Comparison of ENCODE assay signal across 7 cellular contexts in the genomic region with DNA sequence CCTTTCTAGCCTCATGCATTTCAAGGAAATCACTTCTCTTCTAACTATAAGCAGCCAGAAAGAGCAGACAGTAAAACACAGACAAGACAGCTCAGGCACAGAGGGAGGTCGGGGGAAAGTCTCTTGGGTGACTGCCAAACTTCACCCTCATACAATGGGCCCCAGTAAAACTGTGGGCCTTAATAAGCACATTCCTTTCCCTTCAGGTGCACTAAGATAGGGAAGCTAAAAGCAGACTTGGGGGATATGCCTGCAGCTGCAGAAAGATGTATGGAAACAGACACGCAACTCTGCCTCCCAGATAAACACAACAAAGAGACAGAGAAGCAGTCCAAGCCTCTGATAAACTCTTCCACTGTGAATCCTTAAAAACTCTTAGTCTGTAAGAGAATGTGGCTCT. TPM values are rescaled to one million over a fixed set of nuclear protein-coding genes. Genes with fewer than 3 reads are reported as not detected.
DNase-seq lines count a peak whose midpoint lies in the region; ATAC-seq, FAIRE-seq and TF ChIP-seq lines count a peak whose summit lies in the region.
"Not testable (repeated sequence)": the region's sequence is repeated elsewhere in the genome, so short reads cannot be mapped to it uniquely, and the experiment has no call there.

No MANE protein-coding gene starts in this region.

- WGBS in GM12878 (ENCODE audit: insufficient coverage, insufficient replicate concordance, low lambda C conversion rate, missing lambda C conversion rate), result 21% methylated on average over 2 of the region's 2 CpGs
- WGBS in heart left ventricle, 4 donors, result 48 to 61% (median 57%) methylated on average over 2 of the region's 2 CpGs
- WGBS in HepG2 (ENCODE audit: low lambda C conversion rate), result 5% methylated on average over 2 of the region's 2 CpGs

- not testable (repeated sequence) for H3F3A ChIP-seq in PC-3 (ENCODE audit: low read length, unreplicated experiment)

- not testable (repeated sequence) for H3K27me3 Mint-ChIP-seq in stimulated activated memory B cell treated with anti-CD40 and anti-IgM and Interleukin-4, amounts not matched to agents 10 μg/mL and 1 μg/mL and 100 μg/mL, for 72 hours

- not testable (repeated sequence) for H3K9ac ChIP-seq in BLaER1 treated with 17β-estradiol and CSF1 and Interleukin-3, amounts not matched to agents 10 nM and 100 nM; GM12878 (ENCODE audit: control insufficient read depth, insufficient read depth, low read length)
- peak overlapping the region; percentile 46; the same call in 1 of the 2 replicates for H3K9ac ChIP-seq in PC-3 (ENCODE audit: low read length)
- peak overlapping the region; percentile 47; the same call in 1 of the 2 replicates for H3K9ac ChIP-seq in HepG2 (ENCODE audit: insufficient read depth, low read depth, low read length)

- H2AFZ ChIP-seq in PC-3 (ENCODE audit: low read length); HepG2 (ENCODE audit: low read length): not testable (repeated sequence)
- 0 out of 2 replicates have a peak overlapping the region, but pooled peaks have one; percentile 15 for H2AFZ ChIP-seq in GM12878 (ENCODE audit: control insufficient read depth, low read depth, low read length)

- CTCF ChIA-PET in PC-3 (lab: Charles Lee); HepG2 (lab: Yijun Ruan, JAX; ENCODE audit: low intra/inter-chr PET ratio, low total read pairs): not testable (repeated sequence)
- CTCF ChIA-PET in GM12878 (lab: Yijun Ruan, JAX), result interaction anchor here (0.6 to 7.5 kb wide), 15 partner anchors 9 to 443 kb away, joined by 3 to 84 read pairs (median 5); a partner anchor contains a TSS

- not testable (repeated sequence) for ATAC-seq in PC-3; heart left ventricle; HepG2; stimulated activated memory B cell treated with anti-CD40 and anti-IgM and Interleukin-4, amounts not matched to agents 10 μg/mL and 1 μg/mL and 100 μg/mL, for 72 hours
- peak; percentile 7 for ATAC-seq in GM12878

- H3K4me1 ChIP-seq in BLaER1 treated with 17β-estradiol and CSF1 and Interleukin-3, amounts not matched to agents 10 nM and 100 nM, result peaks cover 4 to 29% (median 15%) of the 10 kb centered on the region in 10 experiments; a peak in 18 of 20 replicates
- H3K4me1 ChIP-seq in PC-3 (ENCODE audit: insufficient read depth, low read length), result peaks cover 21% of the 10 kb centered on the region; the same call in 1 of the 2 replicates
- not testable (repeated sequence) for H3K4me1 ChIP-seq in GM12878 (ENCODE audit: control insufficient read depth, insufficient read depth, low read length)
- peaks cover 0 to 42% (median 21%) of the 10 kb centered on the region in 12 donors for H3K4me1 ChIP-seq in heart left ventricle
- H3K4me1 ChIP-seq in HepG2 (ENCODE audit: insufficient read depth, low read length), result peaks cover 67% of the 10 kb centered on the region
- peaks cover 0 to 11% of the 10 kb centered on the region in 2 donors for H3K4me1 ChIP-seq in muscle layer of duodenum (ENCODE audit: control insufficient read depth in 1 of 2, insufficient read depth in 2 of 2, low read length in 2 of 2)

- not testable (repeated sequence) for BruUV-seq in PC-3 (replicated peaks; lab: Mats Ljungman, UMichigan); GM12878 (replicated peaks; lab: Mats Ljungman, UMichigan)
- BruUV-seq in HepG2 (replicated peaks; lab: Mats Ljungman, UMichigan), result TSS peak; percentile 67

- in situ Hi-C loops in GM12878 (cut with MboI); HepG2 (cut with HindIII; ENCODE audit: extremely low pct_ligation_motif_present, low pct_unique_long_range_greater_than_20kb): not testable (repeated sequence)

- not testable (repeated sequence) for H3K9me2 ChIP-seq in PC-3 (replicated peaks; ENCODE audit: low read length)

- not testable (repeated sequence) for TF ChIP-seq EP300 in GM12878 (IDR thresholded peaks at IDR 0.05; ENCODE audit: borderline replicate concordance in 1 of 2, control insufficient read depth in 1 of 2, low read depth in 2 of 2, low read length in 2 of 2); HepG2 (IDR thresholded peaks at IDR 0.05; ENCODE audit: low read depth in 2 of 2, low read length in 2 of 2); HepG2 (CRISPR knock-in tag; IDR thresholded peaks at IDR 0.05; ENCODE audit: borderline replicate concordance)

- not testable (repeated sequence) for H3K79me2 ChIP-seq in PC-3 (ENCODE audit: low read length); GM12878 (ENCODE audit: control insufficient read depth, insufficient read depth, low read length); HepG2 (ENCODE audit: insufficient read depth, low read length)

- H3K9me3 ChIP-seq in BLaER1 treated with 17β-estradiol and CSF1 and Interleukin-3, amounts not matched to agents 10 nM and 100 nM (replicated peaks in 1 of 11); PC-3 (ENCODE audit: low read length); GM12878 (replicated peaks; ENCODE audit: control insufficient read depth, insufficient read depth, low read length); heart left ventricle; HepG2 (ENCODE audit: low read length); muscle layer of duodenum (ENCODE audit: control insufficient read depth in 1 of 2, low read length in 2 of 2): not testable (repeated sequence)

- H3K36me3 Mint-ChIP-seq in stimulated activated memory B cell treated with anti-CD40 and anti-IgM and Interleukin-4, amounts not matched to agents 10 μg/mL and 1 μg/mL and 100 μg/mL, for 72 hours, result not testable (repeated sequence)

- RAD21 ChIA-PET in GM12878 (lab: Charles Lee; ENCODE audit: unreplicated experiment), result interaction anchor here (0.6 to 3.5 kb wide), 8 partner anchors 10 to 77 kb away, joined by 3 to 32 read pairs (median 17); a partner anchor contains a TSS

- not testable (repeated sequence) for TF ChIP-seq CTCF in PC-3 (conservative IDR thresholded peaks at IDR 0.05; ENCODE audit: low read depth, low read length); GM12878 (IDR thresholded peaks at IDR 0.05 in 2 of 3, conservative IDR thresholded peaks at IDR 0.05 in 1 of 3; ENCODE audit: control insufficient read depth in 2 of 3, extremely low read depth in 1 of 3, insufficient read depth in 1 of 3, low read depth in 3 of 3, low read length in 3 of 3); heart left ventricle (IDR thresholded peaks at IDR 0.05); HepG2 (CRISPR knock-in tag; IDR thresholded peaks at IDR 0.05)

- not testable (repeated sequence) for H3K4me3 Mint-ChIP-seq in stimulated activated memory B cell treated with anti-CD40 and anti-IgM and Interleukin-4, amounts not matched to agents 10 μg/mL and 1 μg/mL and 100 μg/mL, for 72 hours

- H4K20me1 ChIP-seq in BLaER1 treated with 17β-estradiol and CSF1 and Interleukin-3, amounts not matched to agents 10 nM and 100 nM; PC-3 (ENCODE audit: low read length); GM12878 (ENCODE audit: control insufficient read depth, insufficient read depth); HepG2 (ENCODE audit: insufficient read depth, low read length): not testable (repeated sequence)

- H3K4me2 ChIP-seq in BLaER1 treated with 17β-estradiol and CSF1 and Interleukin-3, amounts not matched to agents 10 nM and 100 nM, result peak overlapping the region in 10 of 11 experiments; percentile 3 to 48 (median 25); a peak in 15 of 22 replicates
- H3K4me2 ChIP-seq in PC-3 (ENCODE audit: low read length), result 0 out of 2 replicates have a peak overlapping the region, but pooled peaks have one; percentile 41
- not testable (repeated sequence) for H3K4me2 ChIP-seq in GM12878 (ENCODE audit: control insufficient read depth, insufficient read depth)
- peak overlapping the region; percentile 72 for H3K4me2 ChIP-seq in HepG2 (ENCODE audit: low read depth, low read length)

- not testable (repeated sequence) for TF ChIP-seq RAD21 in GM12878 (IDR thresholded peaks at IDR 0.05; ENCODE audit: insufficient read depth, low read depth, low read length); HepG2 (CRISPR knock-in tag; IDR thresholded peaks at IDR 0.05)

- peak overlapping the region; percentile 51 for H3K27ac Mint-ChIP-seq in stimulated activated memory B cell treated with anti-CD40 and anti-IgM and Interleukin-4, amounts not matched to agents 10 μg/mL and 1 μg/mL and 100 μg/mL, for 72 hours

- intact Hi-C loops in PC-3 (cut with micrococcal nuclease); GM12878 (cut with micrococcal nuclease; ENCODE audit: unreplicated experiment); heart left ventricle (cut with DNase I): not testable (repeated sequence)
- intact Hi-C loops in HepG2 (cut with micrococcal nuclease; ENCODE audit: unreplicated experiment), result loop anchor here (1.0 kb wide), 1 partner anchor 14 kb away; no protein-coding TSS in a partner anchor

- POLR2A ChIA-PET in PC-3 (lab: Charles Lee; ENCODE audit: unreplicated experiment), result not testable (repeated sequence)
- POLR2A ChIA-PET in GM12878 (lab: Charles Lee), result interaction anchor here (0.5 to 3.4 kb wide), 10 partner anchors 9 to 476 kb away, joined by 3 to 24 read pairs (median 10); a partner anchor contains a TSS
- POLR2A ChIA-PET in HepG2 (lab: Yijun Ruan, JAX), result interaction anchor here (0.6 to 2.7 kb wide), 9 partner anchors 9 to 97 kb away, joined by 3 to 15 read pairs (median 5); a partner anchor contains a TSS

- not testable (repeated sequence) for H3K4me3 ChIP-seq in BLaER1 treated with 17β-estradiol and CSF1 and Interleukin-3, amounts not matched to agents 10 nM and 100 nM; PC-3 (ENCODE audit: low read length); GM12878; heart left ventricle; muscle layer of duodenum (ENCODE audit: low read depth in 1 of 2, low read length in 2 of 2)
- peak overlapping the region in 1 of 3 experiments; percentile 49; a peak in 1 of 6 replicates for H3K4me3 ChIP-seq in HepG2 (replicated peaks in 1 of 3; ENCODE audit: insufficient read depth in 1 of 3, low read depth in 2 of 3, low read length in 3 of 3)

- H3K4me1 Mint-ChIP-seq in stimulated activated memory B cell treated with anti-CD40 and anti-IgM and Interleukin-4, amounts not matched to agents 10 μg/mL and 1 μg/mL and 100 μg/mL, for 72 hours, result peaks cover 11% of the 10 kb centered on the region

- not testable (repeated sequence) for FAIRE-seq in GM12878 (lab: Jason Lieb, UNC); HepG2 (lab: Jason Lieb, UNC)

- H3K27me3 ChIP-seq in BLaER1 treated with 17β-estradiol and CSF1 and Interleukin-3, amounts not matched to agents 10 nM and 100 nM; PC-3 (ENCODE audit: low read length); GM12878 (replicated peaks in 1 of 2; ENCODE audit: control insufficient read depth in 2 of 2, insufficient read depth in 2 of 2, low read length in 1 of 2); heart left ventricle; HepG2 (ENCODE audit: control insufficient read depth in 1 of 2, insufficient read depth in 2 of 2, low read length in 2 of 2); muscle layer of duodenum (ENCODE audit: low read depth, low read length): not testable (repeated sequence)

- H3K36me3 ChIP-seq in BLaER1 treated with 17β-estradiol and CSF1 and Interleukin-3, amounts not matched to agents 10 nM and 100 nM; PC-3 (ENCODE audit: low read depth, low read length); GM12878 (ENCODE audit: control insufficient read depth in 2 of 2, insufficient read depth in 2 of 2, low read length in 1 of 2); heart left ventricle; HepG2 (replicated peaks in 1 of 2; ENCODE audit: control insufficient read depth in 1 of 2, insufficient read depth in 2 of 2, low read length in 2 of 2); muscle layer of duodenum (ENCODE audit: control insufficient read depth in 1 of 2, insufficient read depth in 2 of 2, low read length in 2 of 2): not testable (repeated sequence)

- not testable (repeated sequence) for TF ChIP-seq POLR2A in GM12878 (IDR thresholded peaks at IDR 0.05; ENCODE audit: low read depth, low read length); heart left ventricle (IDR thresholded peaks at IDR 0.05); HepG2 (IDR thresholded peaks at IDR 0.05; ENCODE audit: insufficient read depth in 1 of 2, low read depth in 2 of 2, low read length in 2 of 2)

- not testable (repeated sequence) for H3K27ac ChIP-seq in BLaER1 treated with 17β-estradiol and CSF1 and Interleukin-3, amounts not matched to agents 10 nM and 100 nM; GM12878 (ENCODE audit: control insufficient read depth, insufficient read depth)
- peak overlapping the region; percentile 90 for H3K27ac ChIP-seq in PC-3 (ENCODE audit: low read length)
- H3K27ac ChIP-seq in heart left ventricle, result peak overlapping the region in 7 of 12 donors; percentile 41 to 74 (median 48)
- H3K27ac ChIP-seq in HepG2 (ENCODE audit: extremely low read length, insufficient read depth, low read length), result peak overlapping the region; percentile 72
- peak overlapping the region; percentile 25 for H3K27ac ChIP-seq in muscle layer of duodenum (ENCODE audit: low read length)

- SMC1A ChIA-PET in GM12878 (lab: Charles Lee; ENCODE audit: uncharacterized antibody, unreplicated experiment), result interaction anchor here (0.6 to 19.4 kb wide), 13 partner anchors 9 to 77 kb away, joined by 3 to 275 read pairs (median 8); a partner anchor contains a TSS

- not testable (repeated sequence) for DNase-seq in PC-3; GM12878 (ENCODE audit: low read depth, low spot score); HepG2 (ENCODE audit: low spot score)
- peak in 1 of 5 donors; percentile 4 for DNase-seq in heart left ventricle

- not testable (repeated sequence) for H3K9me3 Mint-ChIP-seq in stimulated activated memory B cell treated with anti-CD40 and anti-IgM and Interleukin-4, amounts not matched to agents 10 μg/mL and 1 μg/mL and 100 μg/mL, for 72 hours

RNA-seq across cellular contexts. Expression of a gene that starts 15.2 kb away (rescaled TPM):
- total RNA-seq in PC-3 (2014; rRNA removed), result 0.04 and 0.12 TPM in 2 replicates
- 4.6 and 4.8 TPM in 2 replicates for total RNA-seq in GM12878 (2013; cell fraction: nucleolus; rRNA removed)
- total RNA-seq in GM12878 (2014; rRNA removed), result 0.34 and 0.38 TPM in 2 replicates
- total RNA-seq in GM12878 (2014; rRNA removed; fragmentation: Illumina TruSeq; extraction: Trizol), result 0.27 and 0.37 TPM in 2 replicates
- 0.61 and 0.67 TPM in 2 replicates for total RNA-seq in GM12878 (2021)
- 0.38 TPM for polyA plus RNA-seq in GM12878 (2011; ENCODE audit: low read depth)
- polyA plus RNA-seq in GM12878 (2011; rRNA removed), result 0.36 and 0.38 TPM in 2 replicates
- polyA plus RNA-seq in GM12878 (2011; cell fraction: cytosol; rRNA removed), result 0.37 and 0.47 TPM in 2 replicates
- polyA plus RNA-seq in GM12878 (2011; cell fraction: nucleus; rRNA removed), result 2.6 and 3.3 TPM in 2 replicates
- polyA plus RNA-seq in GM12878 (2012), result 0.84 and 0.97 TPM in 2 replicates
- 0.30 and 0.66 TPM in 2 replicates for polyA plus RNA-seq in GM12878 (2014; fragmentation: Illumina TruSeq; extraction: Trizol)
- under 1 TPM; 0.02 to 0.03 TPM for polyA plus RNA-seq in GM12878 (2014; fragmentation: Nextera tagmentation; extraction: Ambion mirVana)
- polyA plus RNA-seq in GM12878 (2014; rRNA removed), result 0.81 and 0.85 TPM in 2 replicates
- polyA plus RNA-seq in GM12878 (2016; fragmentation: Nextera tagmentation; extraction: Ambion mirVana), result under 1 TPM; 0.21 to 0.32 TPM
- polyA minus RNA-seq in GM12878 (2011; rRNA and poly(A)+ RNA removed), result 0.95 and 1.2 TPM in 2 replicates
- not detected in 2 replicates for polyA minus RNA-seq in GM12878 (2011; cell fraction: cytosol; rRNA and poly(A)+ RNA removed)
- polyA minus RNA-seq in GM12878 (2011; cell fraction: nucleus; rRNA and poly(A)+ RNA removed), result 1.1 and 1.4 TPM in 2 replicates
- under 1 TPM in 4 of 9 donors, not detected in 5; 0.09 to 0.20 (median 0.14) TPM for total RNA-seq in heart left ventricle
- under 1 TPM; 0.07 to 0.11 TPM for polyA plus RNA-seq in heart left ventricle
- 0.11 and 0.31 TPM in 2 replicates for total RNA-seq in HepG2 (2016; rRNA removed; fragmentation: Illumina TruSeq; extraction: Trizol)
- 0.18 TPM in 1 of 2 replicates, not detected in the other for total RNA-seq in HepG2 (2016; cell fraction: cytosol; rRNA removed; fragmentation: Illumina TruSeq; extraction: Trizol; ENCODE audit: low read depth)
- total RNA-seq in HepG2 (2016; cell fraction: insoluble cytoplasmic fraction; rRNA removed; fragmentation: Illumina TruSeq; extraction: Trizol), result 0.07 and 0.26 TPM in 2 replicates
- 0.14 and 0.15 TPM in 2 replicates for total RNA-seq in HepG2 (2016; cell fraction: membrane; rRNA removed; fragmentation: Illumina TruSeq; extraction: Trizol)
- 0.34 and 0.50 TPM in 2 replicates for total RNA-seq in HepG2 (2016; cell fraction: nucleus; rRNA removed; fragmentation: Illumina TruSeq; extraction: Trizol)
- 2.4 and 2.9 TPM in 2 replicates for polyA plus RNA-seq in HepG2 (2011; rRNA removed)
- 1.3 and 1.4 TPM in 2 replicates for polyA plus RNA-seq in HepG2 (2011; cell fraction: cytosol; rRNA removed)
- polyA plus RNA-seq in HepG2 (2011; cell fraction: nucleus; rRNA removed), result 9.6 and 10.2 TPM in 2 replicates
- 2.4 and 3.5 TPM in 2 replicates for polyA plus RNA-seq in HepG2 (2012)
- polyA plus RNA-seq in HepG2 (2016; cell fraction: cytosol; fragmentation: Illumina TruSeq; extraction: Trizol; ENCODE audit: low read depth), result 0.06 and 0.17 TPM in 2 replicates
- 0.33 and 0.35 TPM in 2 replicates for polyA plus RNA-seq in HepG2 (2016; cell fraction: insoluble cytoplasmic fraction; fragmentation: Illumina TruSeq; extraction: Trizol; ENCODE audit: low read depth)
- polyA plus RNA-seq in HepG2 (2016; cell fraction: membrane; fragmentation: Illumina TruSeq; extraction: Trizol; ENCODE audit: low read depth), result 0.15 and 0.24 TPM in 2 replicates
- 0.92 and 1.5 TPM in 2 replicates for polyA plus RNA-seq in HepG2 (2016; cell fraction: nucleus; fragmentation: Illumina TruSeq; extraction: Trizol; ENCODE audit: insufficient read depth, low read depth)
- polyA minus RNA-seq in HepG2 (2011; rRNA and poly(A)+ RNA removed; ENCODE audit: low replicate concordance), result 1.9 and 2.0 TPM in 2 replicates
- polyA minus RNA-seq in HepG2 (2011; cell fraction: cytosol; rRNA and poly(A)+ RNA removed), result 0.70 and 0.89 TPM in 2 replicates
- 3.9 and 4.8 TPM in 2 replicates for polyA minus RNA-seq in HepG2 (2011; cell fraction: nucleus; rRNA and poly(A)+ RNA removed)

RNA-seq across cellular contexts. Expression of a gene that starts 26.5 kb away (rescaled TPM):
- total RNA-seq in PC-3 (2014; rRNA removed) (11.4 and 21.1 TPM in 2 replicates), GM12878 (2014; rRNA removed) (46.1 and 57.9 TPM in 2 replicates), GM12878 (2014; rRNA removed; fragmentation: Illumina TruSeq; extraction: Trizol) (56.6 and 57.2 TPM in 2 replicates), GM12878 (2021) (42.2 and 44.1 TPM in 2 replicates), heart left ventricle (10 to 100 TPM; 13.0 to 26.7 (median 20.6) TPM), HepG2 (2016; rRNA removed; fragmentation: Illumina TruSeq; extraction: Trizol) (25.3 and 26.9 TPM in 2 replicates)
- 61.6 and 66.5 TPM in 2 replicates for total RNA-seq in GM12878 (2013; cell fraction: nucleolus; rRNA removed)
- polyA plus RNA-seq in GM12878 (2011; ENCODE audit: low read depth), result 21.6 TPM
- polyA plus RNA-seq in GM12878 (2011; rRNA removed) (43.9 and 65.4 TPM in 2 replicates), GM12878 (2014; fragmentation: Illumina TruSeq; extraction: Trizol) (59.0 and 71.3 TPM in 2 replicates), GM12878 (2014; fragmentation: Nextera tagmentation; extraction: Ambion mirVana) (10 to 100 TPM; 17.7 to 23.6 TPM), GM12878 (2014; rRNA removed) (48.2 and 51.8 TPM in 2 replicates), GM12878 (2016; fragmentation: Nextera tagmentation; extraction: Ambion mirVana) (10 to 100 TPM; 52.8 to 54.7 TPM), heart left ventricle (10 to 100 TPM; 10.8 to 42.3 TPM), HepG2 (2011; rRNA removed) (13.7 and 14.9 TPM in 2 replicates)
- 13.3 and 15.3 TPM in 2 replicates for polyA plus RNA-seq in GM12878 (2011; cell fraction: cytosol; rRNA removed)
- 58.2 and 77.4 TPM in 2 replicates for polyA plus RNA-seq in GM12878 (2011; cell fraction: nucleus; rRNA removed)
- polyA plus RNA-seq in GM12878 (2012), result 31.3 and 41.5 TPM in 2 replicates
- 19.3 and 21.9 TPM in 2 replicates for polyA minus RNA-seq in GM12878 (2011; rRNA and poly(A)+ RNA removed)
- polyA minus RNA-seq in GM12878 (2011; cell fraction: cytosol; rRNA and poly(A)+ RNA removed), result 8.2 and 11.1 TPM in 2 replicates
- 36.0 and 51.6 TPM in 2 replicates for polyA minus RNA-seq in GM12878 (2011; cell fraction: nucleus; rRNA and poly(A)+ RNA removed)
- 5.2 and 7.0 TPM in 2 replicates for total RNA-seq in HepG2 (2016; cell fraction: cytosol; rRNA removed; fragmentation: Illumina TruSeq; extraction: Trizol; ENCODE audit: low read depth)
- total RNA-seq in HepG2 (2016; cell fraction: insoluble cytoplasmic fraction; rRNA removed; fragmentation: Illumina TruSeq; extraction: Trizol), result 25.0 and 27.0 TPM in 2 replicates
- 11.5 and 12.6 TPM in 2 replicates for total RNA-seq in HepG2 (2016; cell fraction: membrane; rRNA removed; fragmentation: Illumina TruSeq; extraction: Trizol)
- total RNA-seq in HepG2 (2016; cell fraction: nucleus; rRNA removed; fragmentation: Illumina TruSeq; extraction: Trizol), result 30.2 and 35.1 TPM in 2 replicates
- polyA plus RNA-seq in HepG2 (2011; cell fraction: cytosol; rRNA removed), result 4.8 and 4.9 TPM in 2 replicates
- polyA plus RNA-seq in HepG2 (2011; cell fraction: nucleus; rRNA removed), result 22.5 and 26.7 TPM in 2 replicates
- 10.8 and 12.2 TPM in 2 replicates for polyA plus RNA-seq in HepG2 (2012)
- 1.9 and 2.1 TPM in 2 replicates for polyA plus RNA-seq in HepG2 (2016; cell fraction: cytosol; fragmentation: Illumina TruSeq; extraction: Trizol; ENCODE audit: low read depth)
- polyA plus RNA-seq in HepG2 (2016; cell fraction: insoluble cytoplasmic fraction; fragmentation: Illumina TruSeq; extraction: Trizol; ENCODE audit: low read depth), result 21.7 and 24.1 TPM in 2 replicates
- 4.6 and 5.5 TPM in 2 replicates for polyA plus RNA-seq in HepG2 (2016; cell fraction: membrane; fragmentation: Illumina TruSeq; extraction: Trizol; ENCODE audit: low read depth)
- 43.7 and 51.7 TPM in 2 replicates for polyA plus RNA-seq in HepG2 (2016; cell fraction: nucleus; fragmentation: Illumina TruSeq; extraction: Trizol; ENCODE audit: insufficient read depth, low read depth)
- 6.9 and 16.7 TPM in 2 replicates for polyA minus RNA-seq in HepG2 (2011; rRNA and poly(A)+ RNA removed; ENCODE audit: low replicate concordance)
- polyA minus RNA-seq in HepG2 (2011; cell fraction: cytosol; rRNA and poly(A)+ RNA removed), result 4.8 and 6.9 TPM in 2 replicates
- polyA minus RNA-seq in HepG2 (2011; cell fraction: nucleus; rRNA and poly(A)+ RNA removed), result 32.4 and 39.8 TPM in 2 replicates

RNA-seq across cellular contexts. Expression of a gene that starts 26.8 kb away (rescaled TPM):
- 10.2 and 13.8 TPM in 2 replicates for total RNA-seq in PC-3 (2014; rRNA removed)
- total RNA-seq in GM12878 (2013; cell fraction: nucleolus; rRNA removed), result 29.5 and 44.4 TPM in 2 replicates
- total RNA-seq in GM12878 (2014; rRNA removed), result 8.3 and 10.4 TPM in 2 replicates
- total RNA-seq in GM12878 (2014; rRNA removed; fragmentation: Illumina TruSeq; extraction: Trizol), result 6.4 and 6.6 TPM in 2 replicates
- total RNA-seq in GM12878 (2021), result 12.2 and 12.9 TPM in 2 replicates
- polyA plus RNA-seq in GM12878 (2011; ENCODE audit: low read depth), result 13.7 TPM
- 6.4 and 8.6 TPM in 2 replicates for polyA plus RNA-seq in GM12878 (2011; rRNA removed)
- polyA plus RNA-seq in GM12878 (2011; cell fraction: cytosol; rRNA removed), result 8.4 and 8.5 TPM in 2 replicates
- 39.3 and 42.4 TPM in 2 replicates for polyA plus RNA-seq in GM12878 (2011; cell fraction: nucleus; rRNA removed)
- 9.4 and 10.7 TPM in 2 replicates for polyA plus RNA-seq in GM12878 (2012)
- polyA plus RNA-seq in GM12878 (2014; fragmentation: Illumina TruSeq; extraction: Trizol), result 6.7 and 12.1 TPM in 2 replicates
- 1 to 10 TPM; 1.8 to 2.0 TPM for polyA plus RNA-seq in GM12878 (2014; fragmentation: Nextera tagmentation; extraction: Ambion mirVana)
- polyA plus RNA-seq in GM12878 (2014; rRNA removed), result 8.1 TPM in 2 replicates
- 10 to 100 TPM; 13.8 to 19.2 TPM for polyA plus RNA-seq in GM12878 (2016; fragmentation: Nextera tagmentation; extraction: Ambion mirVana)
- polyA minus RNA-seq in GM12878 (2011; rRNA and poly(A)+ RNA removed), result 15.3 and 22.0 TPM in 2 replicates
- polyA minus RNA-seq in GM12878 (2011; cell fraction: cytosol; rRNA and poly(A)+ RNA removed), result 4.8 and 5.1 TPM in 2 replicates
- polyA minus RNA-seq in GM12878 (2011; cell fraction: nucleus; rRNA and poly(A)+ RNA removed), result 19.5 and 28.5 TPM in 2 replicates
- 10 to 100 TPM; 13.1 to 34.2 (median 16.6) TPM for total RNA-seq in heart left ventricle
- polyA plus RNA-seq in heart left ventricle, result 10 to 100 TPM in 1 of 2 donors, 1 to 10 TPM in 1; 7.2 to 25.2 TPM
- total RNA-seq in HepG2 (2016; rRNA removed; fragmentation: Illumina TruSeq; extraction: Trizol), result 10.3 and 10.8 TPM in 2 replicates
- 1.7 and 3.1 TPM in 2 replicates for total RNA-seq in HepG2 (2016; cell fraction: cytosol; rRNA removed; fragmentation: Illumina TruSeq; extraction: Trizol; ENCODE audit: low read depth)
- total RNA-seq in HepG2 (2016; cell fraction: insoluble cytoplasmic fraction; rRNA removed; fragmentation: Illumina TruSeq; extraction: Trizol), result 9.7 and 10.0 TPM in 2 replicates
- 3.2 and 3.8 TPM in 2 replicates for total RNA-seq in HepG2 (2016; cell fraction: membrane; rRNA removed; fragmentation: Illumina TruSeq; extraction: Trizol)
- 13.1 and 17.6 TPM in 2 replicates for total RNA-seq in HepG2 (2016; cell fraction: nucleus; rRNA removed; fragmentation: Illumina TruSeq; extraction: Trizol)
- polyA plus RNA-seq in HepG2 (2011; rRNA removed), result 9.1 and 10.1 TPM in 2 replicates
- polyA plus RNA-seq in HepG2 (2011; cell fraction: cytosol; rRNA removed), result 6.0 and 7.1 TPM in 2 replicates
- 39.5 and 68.7 TPM in 2 replicates for polyA plus RNA-seq in HepG2 (2011; cell fraction: nucleus; rRNA removed)
- polyA plus RNA-seq in HepG2 (2012), result 8.5 and 8.9 TPM in 2 replicates
- 1.0 and 2.0 TPM in 2 replicates for polyA plus RNA-seq in HepG2 (2016; cell fraction: cytosol; fragmentation: Illumina TruSeq; extraction: Trizol; ENCODE audit: low read depth)
- 6.8 and 7.9 TPM in 2 replicates for polyA plus RNA-seq in HepG2 (2016; cell fraction: insoluble cytoplasmic fraction; fragmentation: Illumina TruSeq; extraction: Trizol; ENCODE audit: low read depth)
- 1.5 and 2.2 TPM in 2 replicates for polyA plus RNA-seq in HepG2 (2016; cell fraction: membrane; fragmentation: Illumina TruSeq; extraction: Trizol; ENCODE audit: low read depth)
- 31.1 and 32.0 TPM in 2 replicates for polyA plus RNA-seq in HepG2 (2016; cell fraction: nucleus; fragmentation: Illumina TruSeq; extraction: Trizol; ENCODE audit: insufficient read depth, low read depth)
- polyA minus RNA-seq in HepG2 (2011; rRNA and poly(A)+ RNA removed; ENCODE audit: low replicate concordance), result 44.2 and 53.6 TPM in 2 replicates
- 4.7 and 7.2 TPM in 2 replicates for polyA minus RNA-seq in HepG2 (2011; cell fraction: cytosol; rRNA and poly(A)+ RNA removed)
- polyA minus RNA-seq in HepG2 (2011; cell fraction: nucleus; rRNA and poly(A)+ RNA removed), result 22.0 and 30.6 TPM in 2 replicates
